ENCODE assay signal across 2 cellular contexts in genomic region chr14:103132381-103133212, GRCh38.
TF ChIP-seq lines count a peak whose summit lies in the region.

No MANE protein-coding gene starts in this region.

TF ChIP-seq in A549, 52 proteins besides CTCF, POLR2A, EP300 and RAD21:
- TF ChIP-seq SMC3 (IDR thresholded peaks at IDR 0.05) (no peak), HOXA7 (CRISPR knock-in tag; IDR thresholded peaks at IDR 0.05) (no peak), CEBPB (IDR thresholded peaks at IDR 0.05) (no peak)
- TF ChIP-seq, protein P1, sequence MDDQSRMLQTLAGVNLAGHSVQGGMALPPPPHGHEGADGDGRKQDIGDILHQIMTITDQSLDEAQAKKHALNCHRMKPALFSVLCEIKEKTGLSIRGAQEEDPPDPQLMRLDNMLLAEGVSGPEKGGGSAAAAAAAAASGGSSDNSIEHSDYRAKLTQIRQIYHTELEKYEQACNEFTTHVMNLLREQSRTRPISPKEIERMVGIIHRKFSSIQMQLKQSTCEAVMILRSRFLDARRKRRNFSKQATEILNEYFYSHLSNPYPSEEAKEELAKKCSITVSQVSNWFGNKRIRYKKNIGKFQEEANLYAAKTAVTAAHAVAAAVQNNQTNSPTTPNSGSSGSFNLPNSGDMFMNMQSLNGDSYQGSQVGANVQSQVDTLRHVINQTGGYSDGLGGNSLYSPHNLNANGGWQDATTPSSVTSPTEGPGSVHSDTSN (IDR thresholded peaks at IDR 0.05): no peak

TF ChIP-seq in H1, 55 proteins besides CTCF, POLR2A, EP300 and RAD21:
- TF ChIP-seq SP4 (IDR thresholded peaks at IDR 0.05; ENCODE audit: low read length): no peak
- TF ChIP-seq JUND (IDR thresholded peaks at IDR 0.05; ENCODE audit: low read length): no peak
- TF ChIP-seq USF2 (IDR thresholded peaks at IDR 0.05; ENCODE audit: low read length): no peak
- TF ChIP-seq KDM5A (IDR thresholded peaks at IDR 0.05; ENCODE audit: low read length): no peak
- TF ChIP-seq HDAC6 (IDR thresholded peaks at IDR 0.05; ENCODE audit: low read depth, low read length): no peak
- no peak for TF ChIP-seq ATF2 (IDR thresholded peaks at IDR 0.05; ENCODE audit: low read length)
- no peak for TF ChIP-seq TCF12 (IDR thresholded peaks at IDR 0.05; ENCODE audit: low read depth, low read length)
- TF ChIP-seq BRCA1 (IDR thresholded peaks at IDR 0.05; ENCODE audit: low read depth, low read length): no peak
- no peak for TF ChIP-seq BACH1 (IDR thresholded peaks at IDR 0.05; ENCODE audit: low read length)
- TF ChIP-seq GABPA (IDR thresholded peaks at IDR 0.05; ENCODE audit: borderline replicate concordance, insufficient read depth, low read length): no peak
